In the genomic region with DNA sequence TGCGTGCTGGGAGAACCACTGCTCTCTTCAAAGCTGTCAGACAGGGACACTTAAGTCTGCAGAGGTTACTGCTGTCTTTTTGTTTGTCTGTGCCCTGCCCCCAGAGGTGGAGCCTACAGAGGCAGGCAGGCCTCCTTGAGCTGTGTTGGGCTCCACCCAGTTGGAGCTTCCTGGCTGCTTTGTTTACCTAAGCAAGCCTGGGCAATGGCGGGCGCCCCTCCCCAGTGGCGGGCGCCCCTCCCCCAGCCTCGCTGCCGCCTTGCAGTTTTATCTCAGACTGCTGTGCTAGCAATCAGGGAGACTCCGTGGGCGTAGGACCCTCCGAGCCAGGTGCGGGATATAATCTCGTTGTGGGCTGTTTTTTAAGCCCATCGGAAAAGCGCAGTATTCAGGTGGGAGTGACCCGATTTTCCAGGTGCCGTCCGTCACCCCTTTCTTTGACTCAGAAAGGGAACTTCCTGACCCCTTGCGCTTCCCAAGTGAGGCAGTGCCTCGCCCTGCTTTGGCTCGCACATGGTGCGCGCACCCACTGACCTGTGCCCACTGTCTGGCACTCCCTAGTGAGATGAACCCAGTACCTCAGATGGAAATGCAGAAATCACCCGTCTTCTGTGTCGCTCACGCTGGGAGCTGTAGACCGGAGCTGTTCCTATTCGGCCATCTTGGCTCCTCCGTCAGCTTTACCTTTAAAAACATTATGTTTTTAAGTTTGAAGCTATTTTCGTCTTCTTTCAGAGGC, we compare ENCODE assay signal across 6 cellular contexts.
DNase-seq lines count a peak whose midpoint lies in the region; ATAC-seq, FAIRE-seq and TF ChIP-seq lines count a peak whose summit lies in the region.
"Not testable (repeated sequence)": the region's sequence is repeated elsewhere in the genome, so short reads cannot be mapped to it uniquely, and the experiment has no call there.

No MANE protein-coding gene starts in this region.

- not testable (repeated sequence) for H3F3A ChIP-seq in GM23338 (replicated peaks; ENCODE audit: low read depth)

- TF ChIP-seq EP300 in K562 (IDR thresholded peaks at IDR 0.05; ENCODE audit: low read length): not testable (repeated sequence)

- not testable (repeated sequence) for TF ChIP-seq CTCF in GM23338 (conservative IDR thresholded peaks at IDR 0.05; ENCODE audit: low read depth in 2 of 2); K562 (IDR thresholded peaks at IDR 0.05 in 2 of 3, conservative IDR thresholded peaks at IDR 0.05 in 1 of 3; ENCODE audit: insufficient read depth in 2 of 3, low read depth in 1 of 3, low read length in 3 of 3)

- H3K9me1 ChIP-seq in K562 (ENCODE audit: control insufficient read depth, insufficient read depth, low read length): not testable (repeated sequence)

- peak overlapping the region; percentile 50 to 94 for H3K9ac ChIP-seq in K562 (ENCODE audit: insufficient read depth in 1 of 2, low read depth in 2 of 2, low read length in 2 of 2)

- FAIRE-seq in K562 (lab: Jason Lieb, UNC): not testable (repeated sequence)

- in situ Hi-C loops in K562 (cut with MboI): not testable (repeated sequence)

- not testable (repeated sequence) for H3K27me3 ChIP-seq in CD8-positive, alpha-beta memory T cell (ENCODE audit: insufficient read depth, low read length, poor library complexity, severe bottlenecking); GM23338 (ENCODE audit: insufficient read depth); SJCRH30; K562 (ENCODE audit: control insufficient read depth in 2 of 2, insufficient read depth in 2 of 2, low read length in 2 of 2)

- not testable (repeated sequence) for H3K9me3 Mint-ChIP-seq in CD8-positive, alpha-beta memory T cell; GM23338

- H3K4me3 Mint-ChIP-seq in CD8-positive, alpha-beta memory T cell; GM23338: not testable (repeated sequence)

- H3K27me3 Mint-ChIP-seq in CD8-positive, alpha-beta memory T cell; GM23338 (ENCODE audit: insufficient read depth, low read depth, poor library complexity): not testable (repeated sequence)

- CTCF ChIA-PET in CD8-positive, alpha-beta memory T cell (lab: Charles Lee); HEK293T (lab: Yijun Ruan, JAX); K562 (lab: Yijun Ruan, JAX; ENCODE audit: low intra/inter-chr PET ratio): not testable (repeated sequence)

- DNase-seq in CD8-positive, alpha-beta memory T cell; GM23338 (ENCODE audit: low spot score); HEK293T (ENCODE audit: extremely low spot score); SJCRH30; K562 (ENCODE audit: extremely low read depth in 1 of 4, low spot score in 3 of 4): not testable (repeated sequence)
- peak; percentile 39 for DNase-seq in NCI-H748 (lab: John Stamatoyannopoulos, UW; ENCODE audit: unreplicated experiment)

- H3K4me1 ChIP-seq in CD8-positive, alpha-beta memory T cell (ENCODE audit: insufficient read depth, low read length); GM23338 (ENCODE audit: insufficient read depth); SJCRH30; K562 (replicated peaks in 1 of 2; ENCODE audit: control insufficient read depth in 2 of 2, insufficient read depth in 2 of 2, low read length in 2 of 2): not testable (repeated sequence)

- H3K9me3 ChIP-seq in CD8-positive, alpha-beta memory T cell (ENCODE audit: low read length); SJCRH30 (replicated peaks); K562 (replicated peaks; ENCODE audit: control insufficient read depth, insufficient read depth, low read depth, low read length): not testable (repeated sequence)

- not testable (repeated sequence) for H3K36me3 ChIP-seq in CD8-positive, alpha-beta memory T cell (ENCODE audit: insufficient read depth, low read length); GM23338 (ENCODE audit: insufficient read depth); SJCRH30; K562 (ENCODE audit: control insufficient read depth, insufficient read depth, low read length)

- peak; percentile 68 for TF ChIP-seq POLR2A in K562 (conservative IDR thresholded peaks at IDR 0.05)

- H3K36me3 Mint-ChIP-seq in CD8-positive, alpha-beta memory T cell; GM23338 (ENCODE audit: low read depth): not testable (repeated sequence)

- peak overlapping the region; percentile 54 for H3K27ac ChIP-seq in CD8-positive, alpha-beta memory T cell (ENCODE audit: low read depth, low read length)
- H3K27ac ChIP-seq in GM23338 (ENCODE audit: low read depth): not testable (repeated sequence)
- H3K27ac ChIP-seq in SJCRH30: peak overlapping the region; percentile 28
- peak overlapping the region; percentile 95 for H3K27ac ChIP-seq in K562 (ENCODE audit: extremely low read depth, low read depth, low read length)

- H3K27ac Mint-ChIP-seq in CD8-positive, alpha-beta memory T cell; GM23338: not testable (repeated sequence)

- peak overlapping the region; percentile 92 for H2AFZ ChIP-seq in GM23338
- peak overlapping the region; percentile 99 for H2AFZ ChIP-seq in K562 (ENCODE audit: low read depth, low read length)

- not testable (repeated sequence) for H3K4me2 ChIP-seq in GM23338
- H3K4me2 ChIP-seq in K562 (ENCODE audit: insufficient read depth, low read length): peak overlapping the region; percentile 92

- H4K20me1 ChIP-seq in GM23338 (replicated peaks; ENCODE audit: insufficient read depth); K562 (replicated peaks; ENCODE audit: control insufficient read depth, insufficient read depth, low read length): not testable (repeated sequence)

- not testable (repeated sequence) for H3K9me2 ChIP-seq in GM23338 (ENCODE audit: insufficient read depth)

- intact Hi-C loops in K562 (cut with micrococcal nuclease): not testable (repeated sequence)

- not testable (repeated sequence) for H3K4me3 ChIP-seq in CD8-positive, alpha-beta memory T cell (ENCODE audit: low read length); GM23338
- H3K4me3 ChIP-seq in SJCRH30 (peak overlapping the region; percentile 51), K562 (peak overlapping the region; percentile 51)

- BruUV-seq in K562 (replicated peaks; lab: Mats Ljungman, UMichigan): TSS peak; percentile 47

- not testable (repeated sequence) for H3K4me1 Mint-ChIP-seq in CD8-positive, alpha-beta memory T cell; GM23338

- 1% methylated on average over 13 of the region's 29 CpGs for WGBS in K562 (ENCODE audit: insufficient coverage, low coverage, missing lambda C conversion rate)

- not testable (repeated sequence) for H3K79me2 ChIP-seq in GM23338 (replicated peaks; ENCODE audit: insufficient read depth)
- H3K79me2 ChIP-seq in K562 (ENCODE audit: control insufficient read depth, insufficient read depth, low read length): peaks cover 11% of the 10 kb centered on the region

- not testable (repeated sequence) for TF ChIP-seq RAD21 in K562 (CRISPR knock-in tag; conservative IDR thresholded peaks at IDR 0.05 in 1 of 2, IDR thresholded peaks at IDR 0.05 in 1 of 2)

- POLR2A ChIA-PET in CD8-positive, alpha-beta memory T cell (lab: Charles Lee); HEK293T (lab: Yijun Ruan, JAX): not testable (repeated sequence)
- POLR2A ChIA-PET in K562 (lab: Yijun Ruan, JAX): interaction anchor here (1.5 kb wide), 1 partner anchor 14 kb away, joined by 4 read pairs; no protein-coding TSS in a partner anchor

- ATAC-seq in GM23338: peak; percentile 60
- peak; percentile 96 for ATAC-seq in K562

TF ChIP-seq in HEK293T, 16 proteins besides CTCF, POLR2A, EP300 and RAD21:
- TF ChIP-seq L3MBTL2 (conservative IDR thresholded peaks at IDR 0.05) (peak; percentile 89), NFRKB (IDR thresholded peaks at IDR 0.05) (peak; percentile 34; the same call in 1 of the 2 replicates)
TF ChIP-seq in HEK293T: peak in this region for 2; not testable (repeated sequence) for 14.

TF ChIP-seq in K562, 482 proteins besides CTCF, POLR2A, EP300 and RAD21 (continues in another document):
- TF ChIP-seq NFRKB (IDR thresholded peaks at IDR 0.05; ENCODE audit: low read depth) (peak; percentile 95; the same call in 1 of the 2 replicates), SOX6 (IDR thresholded peaks at IDR 0.05) (0 out of 2 replicates have a peak, but pooled peaks have one; percentile 18), L3MBTL2 (IDR thresholded peaks at IDR 0.05) (peak; percentile 51; the same call in 1 of the 2 replicates), POLR2B (IDR thresholded peaks at IDR 0.05; ENCODE audit: low read depth, partially characterized antibody) (peak; percentile 20), SUPT5H (IDR thresholded peaks at IDR 0.05) (0 out of 2 replicates have a peak, but pooled peaks have one; percentile 40), ARNT (IDR thresholded peaks at IDR 0.05) (0 out of 4 replicates have a peak, but pooled peaks of 1 of the 2 experiments have one; percentile 51), CXXC5 (CRISPR knock-in tag; IDR thresholded peaks at IDR 0.05) (0 out of 2 replicates have a peak, but pooled peaks have one; percentile 10), TAF7 (tag; IDR thresholded peaks at IDR 0.05) (peak; percentile 79), YY1 (IDR thresholded peaks at IDR 0.05; ENCODE audit: borderline replicate concordance in 1 of 3, control insufficient read depth in 1 of 3, extremely low read depth in 1 of 3, insufficient read depth in 3 of 3, insufficient read length in 1 of 3, insufficient replicate concordance in 2 of 3, low read depth in 1 of 3, low read length in 2 of 3) (peak in 2 of 3 experiments; percentile 37 to 42), HNRNPLL (IDR thresholded peaks at IDR 0.05; ENCODE audit: low read depth, low read length, poor library complexity, severe bottlenecking) (peak; percentile 24), EGR1 (conservative IDR thresholded peaks at IDR 0.05) (peak; percentile 58), POLR2H (tag; IDR thresholded peaks at IDR 0.05; ENCODE audit: low read depth) (peak; percentile 57; the same call in 1 of the 2 replicates)
